1 cellular context compared by ENCODE assay signal in the genomic region with DNA sequence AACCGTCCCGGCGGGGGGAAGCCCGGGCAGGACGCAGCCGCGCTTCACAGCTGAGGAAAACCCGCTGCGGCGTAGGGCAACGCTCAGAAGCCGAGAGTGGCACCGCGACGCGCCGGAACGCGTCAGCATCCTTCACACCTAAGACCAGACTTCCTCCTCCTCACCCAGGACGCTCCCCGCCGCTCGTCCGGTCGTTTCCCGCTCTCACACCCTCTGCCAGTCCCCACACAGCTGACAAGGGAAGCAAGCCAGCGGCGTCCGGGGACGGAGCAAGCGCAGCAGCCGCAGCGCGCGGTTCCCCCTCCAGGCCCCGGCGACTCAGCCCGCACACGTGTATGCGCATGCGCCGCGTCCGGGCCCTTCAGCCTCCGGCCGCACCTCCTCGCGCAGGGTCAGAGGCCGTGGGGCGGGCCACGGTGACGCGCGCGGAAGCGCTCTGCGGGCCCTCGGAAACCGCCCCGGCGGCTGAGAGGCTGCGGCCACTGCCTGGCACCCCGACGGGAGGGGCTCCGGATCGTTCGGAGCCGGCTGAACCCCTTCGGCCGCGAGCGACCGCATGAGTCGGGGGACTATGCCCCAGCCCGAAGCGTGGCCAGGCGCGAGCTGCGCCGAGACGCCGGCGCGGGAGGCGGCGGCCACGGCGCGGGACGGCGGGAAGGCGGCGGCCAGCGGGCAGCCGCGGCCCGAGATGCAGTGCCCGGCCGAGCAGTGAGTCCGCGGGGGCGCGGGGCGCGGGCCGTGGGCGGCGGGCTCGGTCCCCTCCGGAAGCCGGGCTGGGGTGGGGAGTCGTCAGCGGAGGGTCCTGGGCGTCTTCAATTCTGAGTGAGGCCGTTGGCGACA.
TF ChIP-seq lines count a peak whose summit lies in the region.

Gene OTULIN (plus strand): TSS at position 449 of the 840 bp plus-strand sequence. CDS start 108 bp downstream, at position 557.

TF ChIP-seq in K562, 482 proteins besides CTCF, POLR2A, EP300 and RAD21 (continued from another document and continues in another):
- TF ChIP-seq, protein P1, sequence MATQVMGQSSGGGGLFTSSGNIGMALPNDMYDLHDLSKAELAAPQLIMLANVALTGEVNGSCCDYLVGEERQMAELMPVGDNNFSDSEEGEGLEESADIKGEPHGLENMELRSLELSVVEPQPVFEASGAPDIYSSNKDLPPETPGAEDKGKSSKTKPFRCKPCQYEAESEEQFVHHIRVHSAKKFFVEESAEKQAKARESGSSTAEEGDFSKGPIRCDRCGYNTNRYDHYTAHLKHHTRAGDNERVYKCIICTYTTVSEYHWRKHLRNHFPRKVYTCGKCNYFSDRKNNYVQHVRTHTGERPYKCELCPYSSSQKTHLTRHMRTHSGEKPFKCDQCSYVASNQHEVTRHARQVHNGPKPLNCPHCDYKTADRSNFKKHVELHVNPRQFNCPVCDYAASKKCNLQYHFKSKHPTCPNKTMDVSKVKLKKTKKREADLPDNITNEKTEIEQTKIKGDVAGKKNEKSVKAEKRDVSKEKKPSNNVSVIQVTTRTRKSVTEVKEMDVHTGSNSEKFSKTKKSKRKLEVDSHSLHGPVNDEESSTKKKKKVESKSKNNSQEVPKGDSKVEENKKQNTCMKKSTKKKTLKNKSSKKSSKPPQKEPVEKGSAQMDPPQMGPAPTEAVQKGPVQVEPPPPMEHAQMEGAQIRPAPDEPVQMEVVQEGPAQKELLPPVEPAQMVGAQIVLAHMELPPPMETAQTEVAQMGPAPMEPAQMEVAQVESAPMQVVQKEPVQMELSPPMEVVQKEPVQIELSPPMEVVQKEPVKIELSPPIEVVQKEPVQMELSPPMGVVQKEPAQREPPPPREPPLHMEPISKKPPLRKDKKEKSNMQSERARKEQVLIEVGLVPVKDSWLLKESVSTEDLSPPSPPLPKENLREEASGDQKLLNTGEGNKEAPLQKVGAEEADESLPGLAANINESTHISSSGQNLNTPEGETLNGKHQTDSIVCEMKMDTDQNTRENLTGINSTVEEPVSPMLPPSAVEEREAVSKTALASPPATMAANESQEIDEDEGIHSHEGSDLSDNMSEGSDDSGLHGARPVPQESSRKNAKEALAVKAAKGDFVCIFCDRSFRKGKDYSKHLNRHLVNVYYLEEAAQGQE (CRISPR knock-in tag; IDR thresholded peaks at IDR 0.05; ENCODE audit: low read depth), result peak; percentile 40; the same call in 1 of the 2 replicates
- TF ChIP-seq KAT7 (CRISPR knock-in tag; IDR thresholded peaks at IDR 0.05; ENCODE audit: borderline replicate concordance) (0 out of 2 replicates have a peak, but pooled peaks have one; percentile 44), IRF9 (tag; IDR thresholded peaks at IDR 0.05) (no peak), ZKSCAN1 (IDR thresholded peaks at IDR 0.05; ENCODE audit: low read depth, low read length) (peak; percentile 27; the same call in 1 of the 2 replicates), POU5F1 (IDR thresholded peaks at IDR 0.05; ENCODE audit: borderline replicate concordance, low read depth, low read length, partially characterized antibody) (no peak), TAF15 (IDR thresholded peaks at IDR 0.05; ENCODE audit: low read depth, low read length) (no peak), ZNF584 (CRISPR knock-in tag; IDR thresholded peaks at IDR 0.05; ENCODE audit: low read depth) (no peak; the same call in 1 of the 2 replicates), ZNF134 (CRISPR knock-in tag; conservative IDR thresholded peaks at IDR 0.05) (no peak), TFE3 (CRISPR knock-in tag; IDR thresholded peaks at IDR 0.05) (no peak), POLR2G (IDR thresholded peaks at IDR 0.05; ENCODE audit: low read depth, low read length) (peak; percentile 96), SAP30 (IDR thresholded peaks at IDR 0.05; ENCODE audit: borderline replicate concordance, insufficient read depth, low read depth, low read length, poor library complexity, severe bottlenecking) (peak; percentile 64), MCM5 (IDR thresholded peaks at IDR 0.05; ENCODE audit: low read depth) (no peak), CBX1 (IDR thresholded peaks at IDR 0.05; ENCODE audit: low read depth) (peak; percentile 89), MCM3 (IDR thresholded peaks at IDR 0.05) (no peak), ZNF354B (CRISPR knock-in tag; IDR thresholded peaks at IDR 0.05) (no peak), YBX1 (IDR thresholded peaks at IDR 0.05) (no peak), TARDBP (IDR thresholded peaks at IDR 0.05) (peak; percentile 74; the same call in 1 of the 2 replicates), KHSRP (IDR thresholded peaks at IDR 0.05) (no peak), HNRNPUL1 (IDR thresholded peaks at IDR 0.05; ENCODE audit: low read length) (no peak), RFX1 (IDR thresholded peaks at IDR 0.05) (no peak), PHB2 (IDR thresholded peaks at IDR 0.05; ENCODE audit: low read depth) (no peak), POLR3G (IDR thresholded peaks at IDR 0.05; ENCODE audit: extremely low read depth, insufficient read length, insufficient replicate concordance) (no peak), TSHZ1 (CRISPR knock-in tag; IDR thresholded peaks at IDR 0.05) (no peak), SFPQ (IDR thresholded peaks at IDR 0.05; ENCODE audit: low read depth, low read length) (no peak), SMAD1 (IDR thresholded peaks at IDR 0.05; ENCODE audit: low read depth, low read length, partially characterized antibody) (peak; percentile 69), U2AF2 (optimal IDR thresholded peaks at IDR 0.05; ENCODE audit: low read depth, low read length) (no peak), CBX2 (IDR thresholded peaks at IDR 0.05; ENCODE audit: insufficient read depth, low read length, poor library complexity, severe bottlenecking) (no peak), TEAD4 (IDR thresholded peaks at IDR 0.05; ENCODE audit: low read length) (no peak), TEAD4 (CRISPR knock-in tag; IDR thresholded peaks at IDR 0.05; ENCODE audit: borderline replicate concordance) (no peak), SLC30A9 (CRISPR knock-in tag; IDR thresholded peaks at IDR 0.05) (no peak), HLTF (IDR thresholded peaks at IDR 0.05) (no peak), ELF1 (tag; IDR thresholded peaks at IDR 0.05) (peak; percentile 93), POLR2H (tag; IDR thresholded peaks at IDR 0.05; ENCODE audit: low read depth) (no peak; the same call in 1 of the 2 replicates), ZNF76 (CRISPR knock-in tag; IDR thresholded peaks at IDR 0.05; ENCODE audit: borderline replicate concordance) (no peak), MCM7 (IDR thresholded peaks at IDR 0.05) (no peak), ZNF561 (CRISPR knock-in tag; conservative IDR thresholded peaks at IDR 0.05) (no peak), SRSF7 (optimal IDR thresholded peaks at IDR 0.05; ENCODE audit: low read depth, low read length) (no peak), SOX6 (IDR thresholded peaks at IDR 0.05) (peak; percentile 60), SETDB1 (IDR thresholded peaks at IDR 0.05; ENCODE audit: low read length) (no peak), ATF1 (CRISPR knock-in tag; IDR thresholded peaks at IDR 0.05) (peak; percentile 32; the same call in 1 of the 2 replicates), ATF1 (tag; IDR thresholded peaks at IDR 0.05) (peak; percentile 95)
- TF ChIP-seq, protein P2, sequence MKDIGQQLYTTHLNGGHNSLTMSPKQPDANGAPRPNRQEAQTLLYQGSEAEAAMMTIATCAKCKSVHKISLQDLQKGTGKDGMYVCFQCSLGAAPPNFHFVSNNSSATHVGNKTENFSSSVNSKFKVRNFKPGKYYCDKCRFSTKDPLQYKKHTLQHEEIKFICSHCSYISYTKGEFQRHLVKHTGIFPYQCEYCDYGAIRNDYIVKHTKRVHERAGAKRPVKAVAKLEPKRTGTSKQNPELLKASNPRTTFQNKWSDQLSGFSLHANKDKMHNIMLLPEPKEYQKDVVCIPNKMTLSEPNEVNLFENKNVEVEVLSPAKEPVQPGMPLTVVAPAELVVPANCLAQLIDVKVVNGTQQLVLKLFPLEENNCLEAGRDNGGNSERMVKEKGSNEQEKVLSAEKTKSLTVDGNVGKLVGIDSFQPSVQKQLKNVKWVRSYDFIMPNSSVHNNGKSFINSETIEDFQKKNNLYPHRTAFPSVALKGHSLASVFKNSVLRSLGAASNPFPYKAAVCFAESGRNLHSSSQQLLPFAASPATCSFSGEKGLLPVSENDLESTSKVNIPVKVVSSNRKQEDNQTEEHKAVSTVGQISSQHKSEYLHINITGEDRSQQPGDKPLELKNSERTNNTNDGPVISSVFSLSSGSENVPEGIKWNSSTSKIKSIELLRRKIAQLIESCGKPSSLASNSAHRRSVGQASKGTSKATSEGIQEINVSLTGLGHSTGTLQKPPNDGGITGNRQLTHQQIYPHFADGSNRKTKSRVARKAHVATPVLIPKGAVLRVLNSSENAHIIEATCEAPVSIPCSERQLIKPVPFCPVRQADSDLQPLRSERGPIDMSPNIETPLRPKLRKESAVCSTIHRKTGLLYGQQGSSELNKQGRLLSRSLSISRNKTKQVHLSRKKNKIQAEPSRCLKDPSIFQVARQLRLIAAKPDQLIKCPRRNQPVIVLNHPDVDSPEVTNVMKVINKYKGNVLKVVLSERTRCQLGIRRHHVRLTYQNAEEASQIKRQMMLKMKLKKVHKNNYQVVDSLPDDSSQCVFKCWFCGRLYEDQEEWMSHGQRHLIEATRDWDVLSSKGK (CRISPR knock-in tag; IDR thresholded peaks at IDR 0.05), result no peak
- TF ChIP-seq, protein P3, sequence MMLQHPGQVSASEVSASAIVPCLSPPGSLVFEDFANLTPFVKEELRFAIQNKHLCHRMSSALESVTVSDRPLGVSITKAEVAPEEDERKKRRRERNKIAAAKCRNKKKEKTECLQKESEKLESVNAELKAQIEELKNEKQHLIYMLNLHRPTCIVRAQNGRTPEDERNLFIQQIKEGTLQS (IDR thresholded peaks at IDR 0.05), result no peak
- TF ChIP-seq, protein P3 (CRISPR knock-in tag; conservative IDR thresholded peaks at IDR 0.05), result no peak; the same call in 1 of the 2 replicates
